8 cellular contexts compared by ENCODE assay signal in genomic region chr12:38614171-38614570, GRCh38.
"Had no signal": no experiment of that assay in that cellular context is flagged by ENCODE, and none has a peak within 500 bp of the region (broad histone marks: within the 10 kb centered on the region; RNA-seq: fewer than 3 reads in every experiment).

No MANE protein-coding gene starts in this region.

- H3K4me2 ChIP-seq: KMS-11 had no signal

- H3K27ac ChIP-seq: GM23248, HL-60, KMS-11 had no signal

- H3K9ac ChIP-seq: GM23248, KMS-11 had no signal

- H2AFZ ChIP-seq: GM23248 had no signal

- FAIRE-seq: HepG2 had no signal

- H3K4me3 ChIP-seq: GM23248, HAP-1 had no signal

- H3K4me1 ChIP-seq: HAP-1 had no signal

- H3K36me3 ChIP-seq: HAP-1 had no signal

- DNase-seq: GM23248, H7, KBM-7 had no signal

- ATAC-seq: HCT116, HepG2 had no signal

- H3K9me3 ChIP-seq: HAP-1 had no signal
